In genomic region chr11:10654211-10655150, GRCh38 we compare ENCODE assay signal across 8 cellular contexts. TPM values are rescaled to one million over a fixed set of nuclear protein-coding genes. Genes with fewer than 3 reads are reported as not detected.
DNase-seq lines count a peak whose midpoint lies in the region; ATAC-seq and TF ChIP-seq lines count a peak whose summit lies in the region.

No MANE protein-coding gene starts in this region.

- TF ChIP-seq CTCF in fibroblast of pulmonary artery (IDR thresholded peaks at IDR 0.05; ENCODE audit: low read length, missing control alignments): peak; percentile 78
- TF ChIP-seq CTCF in neural crest cell (conservative IDR thresholded peaks at IDR 0.05): peak; percentile 76

- no peak overlapping the region for H3K4me3 ChIP-seq in fibroblast of pulmonary artery (replicated peaks; ENCODE audit: low read depth, low read length)

- DNase-seq in GF-D8 (lab: John Stamatoyannopoulos, UW) (peak; percentile 11), NCI-H2107 treated with DMSO at 0.1 percent for 48 hours (lab: John Stamatoyannopoulos, UW; ENCODE audit: unreplicated experiment) (peak; percentile 10), fibroblast of pulmonary artery (ENCODE audit: low read depth) (peak; percentile 89), neural crest cell (ENCODE audit: low read depth, low spot score) (no peak), COR-L47 (lab: John Stamatoyannopoulos, UW) (no peak)
- peak; percentile 53 for DNase-seq in activated CD4-positive, alpha-beta T cell treated with anti-CD3 and anti-CD28 coated beads, Interleukin-2, amount 10 ng/mL, durations not matched to agents 7 days and 5 days

- H3K27me3 Mint-ChIP-seq in activated CD4-positive, alpha-beta T cell treated with anti-CD3 and anti-CD28 coated beads, Interleukin-2, amount 10 ng/mL, durations not matched to agents 7 days and 5 days: no peaks in the 10 kb centered on the region
- no peaks in the 10 kb centered on the region for H3K27me3 Mint-ChIP-seq in neural crest cell (ENCODE audit: low read depth)

- POLR2A ChIA-PET in activated CD4-positive, alpha-beta T cell treated with anti-CD3 and anti-CD28 coated beads, Interleukin-2, amount 10 ng/mL, durations not matched to agents 7 days and 5 days (lab: Charles Lee): no interaction called here

- H3K4me1 Mint-ChIP-seq in activated CD4-positive, alpha-beta T cell treated with anti-CD3 and anti-CD28 coated beads, Interleukin-2, amount 10 ng/mL, durations not matched to agents 7 days and 5 days: peaks cover 23% of the 10 kb centered on the region
- H3K4me1 Mint-ChIP-seq in neural crest cell: peaks cover 39% of the 10 kb centered on the region

- no peak overlapping the region for H3K27ac Mint-ChIP-seq in activated CD4-positive, alpha-beta T cell treated with anti-CD3 and anti-CD28 coated beads, Interleukin-2, amount 10 ng/mL, durations not matched to agents 7 days and 5 days
- H3K27ac Mint-ChIP-seq in neural crest cell (ENCODE audit: unreplicated experiment): no peak overlapping the region

- CTCF ChIA-PET in activated CD4-positive, alpha-beta T cell treated with anti-CD3 and anti-CD28 coated beads, Interleukin-2, amount 10 ng/mL, durations not matched to agents 7 days and 5 days (lab: Charles Lee): interaction anchor here (0.7 to 5.8 kb wide), 16 partner anchors 11 to 242 kb away, joined by 3 to 37 read pairs (median 4); partner anchors contain the start of gene RNF141

- ATAC-seq in GM21717 (IDR thresholded peaks at IDR 0.05; ENCODE audit: unreplicated experiment): peak; percentile 45
- no peak for ATAC-seq in GM19324 (IDR thresholded peaks at IDR 0.05; ENCODE audit: low FRiP score, unreplicated experiment)

- H3K36me3 Mint-ChIP-seq in activated CD4-positive, alpha-beta T cell treated with anti-CD3 and anti-CD28 coated beads, Interleukin-2, amount 10 ng/mL, durations not matched to agents 7 days and 5 days (ENCODE audit: low read depth): no peaks in the 10 kb centered on the region
- H3K36me3 Mint-ChIP-seq in neural crest cell (ENCODE audit: low read depth): no peaks in the 10 kb centered on the region

- H3K4me3 Mint-ChIP-seq in activated CD4-positive, alpha-beta T cell treated with anti-CD3 and anti-CD28 coated beads, Interleukin-2, amount 10 ng/mL, durations not matched to agents 7 days and 5 days: no peak overlapping the region
- no peak overlapping the region for H3K4me3 Mint-ChIP-seq in neural crest cell

- no peaks in the 10 kb centered on the region for H3K9me3 Mint-ChIP-seq in activated CD4-positive, alpha-beta T cell treated with anti-CD3 and anti-CD28 coated beads, Interleukin-2, amount 10 ng/mL, durations not matched to agents 7 days and 5 days
- H3K9me3 Mint-ChIP-seq in neural crest cell: no peaks in the 10 kb centered on the region

RNA-seq across cellular contexts. Expression of gene IRAG1, which starts 39.1 kb away (rescaled TPM):
- not detected for total RNA-seq in activated CD4-positive, alpha-beta T cell treated with anti-CD3 and anti-CD28 coated beads, Interleukin-2, amount 10 ng/mL, durations not matched to agents 7 days and 5 days
- total RNA-seq in neural crest cell: 5.4 and 6.1 TPM in 2 replicates

Comparison
In these comparisons a context has a peak if more than half of its experiments do, and no peak if none do; other contexts are left out.
1. DNase-seq: peak in GF-D8 (single experiment), NCI-H2107 treated with DMSO at 0.1 percent for 48 hours (single experiment), activated CD4-positive, alpha-beta T cell treated with anti-CD3 and anti-CD28 coated beads, Interleukin-2, amount 10 ng/mL, durations not matched to agents 7 days and 5 days (single experiment) and fibroblast of pulmonary artery (single experiment); none in neural crest cell (single experiment) and COR-L47 (single experiment).